In genomic region chr22:21440676-21441075, GRCh38 we compare ENCODE assay signal across 2 cellular contexts. TPM values are rescaled to one million over a fixed set of nuclear protein-coding genes. Genes with fewer than 3 reads are reported as not detected.
"Had no signal": no experiment of that assay in that cellular context is flagged by ENCODE, and none has a peak within 500 bp of the region (broad histone marks: within the 10 kb centered on the region; RNA-seq: fewer than 3 reads in every experiment).

No MANE protein-coding gene starts in this region.

RNA-seq across cellular contexts. Expression of gene RIMBP3B, which starts 57.1 kb away (rescaled TPM):
- total RNA-seq: Peyer's patch had no signal
- polyA plus RNA-seq: aorta had no signal
